ENCODE assay signal across 8 cellular contexts in genomic region chr7:18086165-18087030, GRCh38. TPM values are rescaled to one million over a fixed set of nuclear protein-coding genes. Genes with fewer than 3 reads are reported as not detected.
A peak's percentile ranks its signal among the peaks of the same experiment; 100 is the strongest.
DNase-seq lines count a peak whose midpoint lies in the region; ATAC-seq and TF ChIP-seq lines count a peak whose summit lies in the region.

No MANE protein-coding gene starts in this region.

- peaks cover 24 to 39% of the 10 kb centered on the region in 2 donors for H3K27me3 Mint-ChIP-seq in effector memory CD8-positive, alpha-beta T cell
- peaks cover 7% of the 10 kb centered on the region for H3K27me3 Mint-ChIP-seq in memory B cell

- H3K27ac Mint-ChIP-seq in effector memory CD8-positive, alpha-beta T cell, result no peak overlapping the region
- H3K27ac Mint-ChIP-seq in memory B cell, result no peak overlapping the region

- H3K4me1 Mint-ChIP-seq in effector memory CD8-positive, alpha-beta T cell (ENCODE audit: low read depth in 2 of 2), result peaks cover 6 to 18% of the 10 kb centered on the region in 2 donors
- H3K4me1 Mint-ChIP-seq in memory B cell, result peaks cover 12% of the 10 kb centered on the region

- H3K4me3 ChIP-seq in BE2C (ENCODE audit: low read depth, low read length) (peak overlapping the region; percentile 51), Peyer's patch (peak overlapping the region; percentile 34 to 71 (median 57)), tibial artery (peak overlapping the region; percentile 86 to 92)

- intact Hi-C loops in tibial artery (cut with DNase I; ENCODE audit: low total_unique reads), result no loop called here

- DNase-seq in BE2C (peak; percentile 13), Peyer's patch (no peak), memory B cell (ENCODE audit: low spot score in 2 of 2) (peak; percentile 14 to 29), tibial artery (peak; percentile 23 to 67)
- no peak for DNase-seq in effector memory CD8-positive, alpha-beta T cell

- no peak for TF ChIP-seq CTCF in BE2C (IDR thresholded peaks at IDR 0.05; ENCODE audit: low read depth, low read length)
- no peak for TF ChIP-seq CTCF in Peyer's patch (IDR thresholded peaks at IDR 0.05)
- TF ChIP-seq CTCF in tibial artery (IDR thresholded peaks at IDR 0.05), result no peak

- H3K4me3 Mint-ChIP-seq in effector memory CD8-positive, alpha-beta T cell, result peak overlapping the region; percentile 77 to 80
- peak overlapping the region; percentile 83 for H3K4me3 Mint-ChIP-seq in memory B cell

- ATAC-seq in GM19438 (IDR thresholded peaks at IDR 0.05; ENCODE audit: low read depth, unreplicated experiment) (peak; percentile 42), memory B cell (ENCODE audit: low read depth) (peak; percentile 83), GM18517 (IDR thresholded peaks at IDR 0.05; ENCODE audit: unreplicated experiment) (no peak), HG02610 (IDR thresholded peaks at IDR 0.05; ENCODE audit: unreplicated experiment) (no peak)
- ATAC-seq in effector memory CD8-positive, alpha-beta T cell (replicated peaks), result peak; percentile 46

- H3K36me3 ChIP-seq in BE2C (no peaks in the 10 kb centered on the region), Peyer's patch (no peaks in the 10 kb centered on the region), tibial artery (no peaks in the 10 kb centered on the region)

- H3K9me3 Mint-ChIP-seq in effector memory CD8-positive, alpha-beta T cell, result peaks cover 2 to 8% of the 10 kb centered on the region in 2 donors
- peaks cover 4% of the 10 kb centered on the region for H3K9me3 Mint-ChIP-seq in memory B cell

- no peaks in the 10 kb centered on the region for H3K4me1 ChIP-seq in BE2C
- peaks cover 0 to 8% (median 0%) of the 10 kb centered on the region in 4 donors for H3K4me1 ChIP-seq in Peyer's patch
- peaks cover 0 to 13% (median 4%) of the 10 kb centered on the region in 4 donors for H3K4me1 ChIP-seq in tibial artery

- H3K9me3 ChIP-seq in BE2C (peaks cover 4% of the 10 kb centered on the region; the same call in 1 of the 2 replicates), Peyer's patch (no peaks in the 10 kb centered on the region), tibial artery (peaks cover 0 to 11% (median 0%) of the 10 kb centered on the region in 3 donors)

- no peaks in the 10 kb centered on the region for H3K36me3 Mint-ChIP-seq in effector memory CD8-positive, alpha-beta T cell (ENCODE audit: insufficient read depth)
- peaks cover 3% of the 10 kb centered on the region for H3K36me3 Mint-ChIP-seq in memory B cell

- H3K27me3 ChIP-seq in BE2C (peaks cover 48% of the 10 kb centered on the region), Peyer's patch (no peaks in the 10 kb centered on the region), tibial artery (no peaks in the 10 kb centered on the region)

- TF ChIP-seq POLR2A in Peyer's patch (IDR thresholded peaks at IDR 0.05), result no peak

- no peak overlapping the region for H3K27ac ChIP-seq in Peyer's patch
- H3K27ac ChIP-seq in tibial artery, result peak overlapping the region; percentile 61 to 69

RNA-seq across cellular contexts. Expression of gene PRPS1L1, which starts 58.8 kb away (rescaled TPM):
- not detected for polyA plus RNA-seq in BE2C (2012; ENCODE audit: insufficient read depth, insufficient read length, low read depth)
- total RNA-seq in Peyer's patch, result not detected

Comparison
In these comparisons a context has a peak if more than half of its experiments do, and no peak if none do; other contexts are left out.
1. DNase-seq: peak in BE2C (single experiment), memory B cell (2 of 2) and tibial artery (2 of 2); none in Peyer's patch (0 of 3) and effector memory CD8-positive, alpha-beta T cell (0 of 3).
2. ATAC-seq: peak in GM19438 (single experiment), effector memory CD8-positive, alpha-beta T cell (single experiment) and memory B cell (single experiment); none in GM18517 (single experiment) and HG02610 (single experiment).
3. H3K27ac ChIP-seq: peak in tibial artery (2 of 2); none in Peyer's patch (0 of 4).
4. Peak in every context shown above with its lines, with median percentiles within 50 percentile points of each other: H3K4me3 ChIP-seq.